ENCODE assay signal across 14 cellular contexts in the genomic region with DNA sequence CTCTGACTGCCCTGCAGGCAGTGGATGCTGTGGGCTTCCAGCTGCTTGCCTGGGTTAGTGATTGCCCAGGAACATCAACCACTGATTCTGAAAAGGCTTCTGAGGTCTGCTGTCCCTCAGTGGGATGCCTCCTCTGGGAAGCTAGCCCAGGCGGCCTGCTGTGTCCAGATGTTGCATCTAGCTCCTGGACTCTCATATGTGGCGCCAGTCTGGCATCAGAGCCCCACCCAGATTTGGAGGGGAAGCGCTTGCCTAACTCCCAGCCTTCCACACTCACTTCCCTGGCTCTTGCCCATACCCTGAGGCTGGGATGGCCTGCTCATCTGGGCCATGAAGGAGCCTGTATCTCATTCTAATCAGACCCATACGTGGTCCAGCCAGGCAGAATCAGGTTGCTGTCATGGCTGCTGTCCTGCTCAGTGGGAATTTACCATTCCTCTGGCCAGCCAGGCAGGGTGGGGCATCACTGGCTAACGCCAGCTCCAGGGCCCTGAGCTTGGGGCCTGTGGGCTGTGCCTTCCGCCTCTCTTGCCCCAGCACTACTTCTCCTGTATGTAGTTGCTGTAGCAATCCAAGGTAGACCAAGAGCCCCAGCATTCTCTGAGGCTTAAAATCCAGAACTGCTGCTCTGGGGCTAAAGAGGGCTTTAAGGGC. TPM values are rescaled to one million over a fixed set of nuclear protein-coding genes. Genes with fewer than 3 reads are reported as not detected.
DNase-seq lines count a peak whose midpoint lies in the region; ATAC-seq, FAIRE-seq and TF ChIP-seq lines count a peak whose summit lies in the region.
"Had no signal": no experiment of that assay in that cellular context is flagged by ENCODE, and none has a peak within 500 bp of the region (broad histone marks: within the 10 kb centered on the region; RNA-seq: fewer than 3 reads in every experiment).

No MANE protein-coding gene starts in this region.

- peak overlapping the region in 1 of 2 experiments; percentile 6; a peak in 1 of 4 replicates for H3K9ac ChIP-seq in K562 (ENCODE audit: insufficient read depth in 1 of 2, low read depth in 2 of 2, low read length in 2 of 2)

- peaks cover 21% of the 10 kb centered on the region for H3K79me2 ChIP-seq in K562 (ENCODE audit: control insufficient read depth, insufficient read depth, low read length)

- intact Hi-C loops in activated CD4-positive, alpha-beta T cell treated with anti-CD3 and anti-CD28 coated beads, Interleukin-2, amount 10 ng/mL, durations not matched to agents 24 days and 14 days (cut with micrococcal nuclease), result no loop called here
- intact Hi-C loops in K562 (cut with micrococcal nuclease) (loop anchor here (5.0 kb wide), 1 partner anchor 122 kb away; no protein-coding TSS in a partner anchor), left ventricle myocardium superior (cut with micrococcal nuclease) (no loop called here)

- H3K27ac ChIP-seq in K562 (ENCODE audit: extremely low read depth, low read depth, low read length) (no peak overlapping the region), thoracic aorta (peak overlapping the region; percentile 19 to 30)

- no peaks in the 10 kb centered on the region for H3K27me3 Mint-ChIP-seq in activated CD4-positive, alpha-beta T cell treated with anti-CD3 and anti-CD28 coated beads, Interleukin-2, amount 10 ng/mL, durations not matched to agents 24 days and 14 days

- POLR2A ChIA-PET in K562 (lab: Yijun Ruan, JAX), result interaction anchor here (0.6 to 2.4 kb wide), 4 partner anchors 10 to 128 kb away, joined by 3 to 6 read pairs (median 6); no protein-coding TSS in a partner anchor

- H3K9me3 Mint-ChIP-seq in activated CD4-positive, alpha-beta T cell treated with anti-CD3 and anti-CD28 coated beads, Interleukin-2, amount 10 ng/mL, durations not matched to agents 24 days and 14 days, result no peaks in the 10 kb centered on the region

- peaks cover 49% of the 10 kb centered on the region in 2 experiments for H3K4me1 ChIP-seq in K562 (replicated peaks in 1 of 2; ENCODE audit: control insufficient read depth in 2 of 2, insufficient read depth in 2 of 2, low read length in 2 of 2)
- H3K4me1 ChIP-seq in thoracic aorta (ENCODE audit: control insufficient read depth in 1 of 2, low read depth in 2 of 2), result peaks cover 19 to 43% of the 10 kb centered on the region in 2 donors
- peaks cover 8% of the 10 kb centered on the region for H3K4me1 ChIP-seq in HAP-1

- H3K4me2 ChIP-seq in K562 (ENCODE audit: insufficient read depth, low read length), result no peak overlapping the region

- FAIRE-seq in K562 (lab: Jason Lieb, UNC), result no peak
- FAIRE-seq: astrocyte had no signal

- ATAC-seq in K562 (no peak), left ventricle myocardium superior (peak; percentile 7), thoracic aorta (ENCODE audit: insufficient number of reproducible peaks, low FRiP score, low read depth) (no peak)

- H3K9me1 ChIP-seq in K562 (ENCODE audit: control insufficient read depth, insufficient read depth, low read length), result no peaks in the 10 kb centered on the region

- peaks cover 74% of the 10 kb centered on the region for H3K4me1 Mint-ChIP-seq in activated CD4-positive, alpha-beta T cell treated with anti-CD3 and anti-CD28 coated beads, Interleukin-2, amount 10 ng/mL, durations not matched to agents 24 days and 14 days

- H3K4me3 ChIP-seq in K562 (no peak overlapping the region), thoracic aorta (no peak overlapping the region), HAP-1 (no peak overlapping the region)

- CTCF ChIA-PET in K562 (lab: Yijun Ruan, JAX; ENCODE audit: low intra/inter-chr PET ratio), result interaction anchor here (0.9 kb wide), 1 partner anchor 138 kb away, joined by 3 read pairs; no protein-coding TSS in a partner anchor

- DNase-seq in activated CD4-positive, alpha-beta T cell treated with anti-CD3 and anti-CD28 coated beads, Interleukin-2, amount 10 ng/mL, durations not matched to agents 24 days and 14 days, result no peak
- DNase-seq in activated CD4-positive, alpha-beta T cell treated with anti-CD3 and anti-CD28 coated beads, Interleukin-2, amount 50 U/mL, for 48 hours, result no peak
- DNase-seq in K562 (ENCODE audit: extremely low read depth in 1 of 4, low spot score in 3 of 4), result no peak
- DNase-seq in left ventricle myocardium superior, result peak; percentile 64
- DNase-seq in thoracic aorta (ENCODE audit: low spot score), result no peak
- DNase-seq in NCI-H345 (lab: John Stamatoyannopoulos, UW), result no peak
- no peak for DNase-seq in NOMO-1 treated with dmso at 0.1 percent for 144 hours (lab: John Stamatoyannopoulos, UW; ENCODE audit: unreplicated experiment)
- DNase-seq in HAP-1 (ENCODE audit: low spot score in 2 of 2), result no peak
- DNase-seq: ACHN, GDM1, H7, MM.1S, NCI-H774 had no signal

- TF ChIP-seq EP300 in K562 (IDR thresholded peaks at IDR 0.05; ENCODE audit: low read length), result no peak

- peaks cover 72% of the 10 kb centered on the region for H3K36me3 Mint-ChIP-seq in activated CD4-positive, alpha-beta T cell treated with anti-CD3 and anti-CD28 coated beads, Interleukin-2, amount 10 ng/mL, durations not matched to agents 24 days and 14 days (ENCODE audit: low read depth)

- no peaks in the 10 kb centered on the region for H4K20me1 ChIP-seq in K562 (replicated peaks; ENCODE audit: control insufficient read depth, insufficient read depth, low read length)

- TF ChIP-seq CTCF in K562 (IDR thresholded peaks at IDR 0.05 in 2 of 3, conservative IDR thresholded peaks at IDR 0.05 in 1 of 3; ENCODE audit: insufficient read depth in 2 of 3, low read depth in 1 of 3, low read length in 3 of 3) (no peak), thoracic aorta (IDR thresholded peaks at IDR 0.05) (no peak)

- WGBS in K562 (ENCODE audit: insufficient coverage, low coverage, missing lambda C conversion rate), result 80% methylated on average over 6 of the region's 6 CpGs

- in situ Hi-C loops in K562 (cut with MboI), result loop anchor here (5.0 kb wide), 3 partner anchors 47 to 137 kb away; partner anchors contain the start of gene AHCYL1
- in situ Hi-C loops in HAP-1 (cut with MboI; ENCODE audit: low sequenced_read_pairs), result no loop called here

- H3K4me3 Mint-ChIP-seq in activated CD4-positive, alpha-beta T cell treated with anti-CD3 and anti-CD28 coated beads, Interleukin-2, amount 10 ng/mL, durations not matched to agents 24 days and 14 days, result peak overlapping the region; percentile 100

- no peak overlapping the region for H3K27ac Mint-ChIP-seq in activated CD4-positive, alpha-beta T cell treated with anti-CD3 and anti-CD28 coated beads, Interleukin-2, amount 10 ng/mL, durations not matched to agents 24 days and 14 days

- H3K27me3 ChIP-seq in K562 (ENCODE audit: control insufficient read depth in 2 of 2, insufficient read depth in 2 of 2, low read length in 2 of 2), result no peaks in the 10 kb centered on the region
- no peaks in the 10 kb centered on the region for H3K27me3 ChIP-seq in thoracic aorta (replicated peaks; ENCODE audit: insufficient read depth)
- no peaks in the 10 kb centered on the region for H3K27me3 ChIP-seq in HAP-1 (ENCODE audit: low read depth)

- no peak overlapping the region for H2AFZ ChIP-seq in K562 (ENCODE audit: low read depth, low read length)

- H3K9me3 ChIP-seq in K562 (replicated peaks; ENCODE audit: control insufficient read depth, insufficient read depth, low read depth, low read length), result no peaks in the 10 kb centered on the region
- H3K9me3 ChIP-seq in thoracic aorta, result no peaks in the 10 kb centered on the region
- H3K9me3 ChIP-seq in HAP-1, result no peaks in the 10 kb centered on the region

- no peak for TF ChIP-seq RAD21 in K562 (CRISPR knock-in tag; conservative IDR thresholded peaks at IDR 0.05 in 1 of 2, IDR thresholded peaks at IDR 0.05 in 1 of 2)

- peaks cover 36% of the 10 kb centered on the region for H3K36me3 ChIP-seq in K562 (ENCODE audit: control insufficient read depth, insufficient read depth, low read length)
- peaks cover 33% of the 10 kb centered on the region for H3K36me3 ChIP-seq in thoracic aorta
- H3K36me3 ChIP-seq in HAP-1 (replicated peaks), result peaks cover 23% of the 10 kb centered on the region

- no TSS peak for BruUV-seq in K562 (replicated peaks; lab: Mats Ljungman, UMichigan)

- TF ChIP-seq POLR2A in K562 (conservative IDR thresholded peaks at IDR 0.05), result no peak

TF ChIP-seq in K562, 482 proteins besides CTCF, POLR2A, EP300 and RAD21 (continues in another document):
- TF ChIP-seq, protein P1, sequence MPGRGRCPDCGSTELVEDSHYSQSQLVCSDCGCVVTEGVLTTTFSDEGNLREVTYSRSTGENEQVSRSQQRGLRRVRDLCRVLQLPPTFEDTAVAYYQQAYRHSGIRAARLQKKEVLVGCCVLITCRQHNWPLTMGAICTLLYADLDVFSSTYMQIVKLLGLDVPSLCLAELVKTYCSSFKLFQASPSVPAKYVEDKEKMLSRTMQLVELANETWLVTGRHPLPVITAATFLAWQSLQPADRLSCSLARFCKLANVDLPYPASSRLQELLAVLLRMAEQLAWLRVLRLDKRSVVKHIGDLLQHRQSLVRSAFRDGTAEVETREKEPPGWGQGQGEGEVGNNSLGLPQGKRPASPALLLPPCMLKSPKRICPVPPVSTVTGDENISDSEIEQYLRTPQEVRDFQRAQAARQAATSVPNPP (IDR thresholded peaks at IDR 0.05; ENCODE audit: borderline replicate concordance, insufficient read depth, insufficient read length), result no peak
- TF ChIP-seq MAZ (CRISPR knock-in tag; conservative IDR thresholded peaks at IDR 0.05 in 1 of 2, IDR thresholded peaks at IDR 0.05 in 1 of 2), result no peak

RNA-seq across cellular contexts. Expression of gene CSF1, which starts 4.1 kb away (rescaled TPM):
- 190 and 193 TPM in 2 replicates for total RNA-seq in activated CD4-positive, alpha-beta T cell treated with anti-CD3 and anti-CD28 coated beads, Interleukin-2, amount 10 ng/mL, durations not matched to agents 24 days and 14 days
- total RNA-seq in K562 (2011; cell fraction: chromatin; rRNA removed; ENCODE audit: low replicate concordance), result 11.8 and 30.8 TPM in 2 replicates
- total RNA-seq in K562 (2011; cell fraction: nucleolus; rRNA removed), result 17.2 and 24.8 TPM in 2 replicates
- total RNA-seq in K562 (2011; cell fraction: nucleoplasm; rRNA removed), result 16.3 and 18.2 TPM in 2 replicates
- total RNA-seq in K562 (2014; rRNA removed) (2.8 and 5.9 TPM in 2 replicates), K562 (2014; rRNA removed; fragmentation: Illumina TruSeq; extraction: Trizol) (1.6 TPM in 2 replicates), K562 (2015; rRNA removed; fragmentation: Illumina TruSeq; extraction: Trizol) (2.4 and 3.4 TPM in 2 replicates), K562 (2021) (6.7 and 6.8 TPM in 2 replicates), left ventricle myocardium superior (14.9 TPM), thoracic aorta (100 to 1,000 TPM; 146 to 171 TPM)
- polyA plus RNA-seq in K562 (2011; rRNA removed) (6.9 and 11.8 TPM in 2 replicates), K562 (2014; fragmentation: Illumina TruSeq; extraction: Trizol) (3.8 and 4.8 TPM in 2 replicates), K562 (2014; fragmentation: Nextera tagmentation; extraction: Ambion mirVana) (under 1 TPM; 0.18 to 0.23 TPM), K562 (2014; rRNA removed) (2.7 and 4.3 TPM in 2 replicates)
- 4.6 and 12.6 TPM in 2 replicates for polyA plus RNA-seq in K562 (2011; cell fraction: cytosol; rRNA removed)
- 12.5 and 39.9 TPM in 2 replicates for polyA plus RNA-seq in K562 (2011; cell fraction: nucleus; rRNA removed)
- 4.7 and 8.6 TPM in 2 replicates for polyA plus RNA-seq in K562 (2012)
- 3.9 and 8.8 TPM in 2 replicates for polyA minus RNA-seq in K562 (2011; rRNA and poly(A)+ RNA removed)
- polyA minus RNA-seq in K562 (2011; cell fraction: cytosol; rRNA and poly(A)+ RNA removed), result 8.5 and 11.6 TPM in 2 replicates
- 5.1 and 13.7 TPM in 2 replicates for polyA minus RNA-seq in K562 (2011; cell fraction: nucleus; rRNA and poly(A)+ RNA removed)
